In genomic region chr10:31975157-31975765, GRCh38 we compare ENCODE assay signal across 14 cellular contexts.
"Had no signal": no experiment of that assay in that cellular context is flagged by ENCODE, and none has a peak within 500 bp of the region (broad histone marks: within the 10 kb centered on the region; RNA-seq: fewer than 3 reads in every experiment).

No MANE protein-coding gene starts in this region.

- H3K4me3 Mint-ChIP-seq: activated CD4-positive, alpha-beta memory T cell treated with anti-CD3 and anti-CD28 coated beads for 36 hours had no signal

- H3K27ac Mint-ChIP-seq: activated CD4-positive, alpha-beta memory T cell treated with anti-CD3 and anti-CD28 coated beads for 36 hours had no signal

- H3K4me3 ChIP-seq: adrenal gland, coronary artery, heart left ventricle, thoracic aorta, vagina had no signal

- H3K9me3 Mint-ChIP-seq: activated CD4-positive, alpha-beta memory T cell treated with anti-CD3 and anti-CD28 coated beads for 36 hours; stimulated activated naive CD8-positive, alpha-beta T cell treated with anti-CD3 and anti-CD28 coated beads, Interleukin-15, amount 100 ng/mL, for 72 hours had no signal

- H3K27me3 ChIP-seq: adrenal gland, vagina had no signal

- DNase-seq: activated CD4-positive, alpha-beta memory T cell treated with anti-CD3 and anti-CD28 coated beads for 36 hours; activated CD8-positive, alpha-beta memory T cell treated with anti-CD3 and anti-CD28 coated beads, Interleukin-2, amount 50 U/mL, for 48 hours; activated naive CD4-positive, alpha-beta T cell; central memory CD4-positive, alpha-beta T cell; effector CD4-positive, alpha-beta T cell; heart left ventricle; kidney; stimulated activated CD4-positive, alpha-beta T cell treated with anti-CD3 and anti-CD28 coated beads, Interleukin-15, amount 100 ng/mL, for 24 hours; stimulated activated CD4-positive, alpha-beta T cell treated with anti-CD3 and anti-CD28 coated beads, Interleukin-4, amount 100 ng/mL, for 4 hours; stimulated activated naive CD8-positive, alpha-beta T cell treated with anti-CD3 and anti-CD28 coated beads, Interleukin-15, amount 100 ng/mL, for 72 hours had no signal

- H3K27me3 Mint-ChIP-seq: activated CD4-positive, alpha-beta memory T cell treated with anti-CD3 and anti-CD28 coated beads for 36 hours; stimulated activated naive CD8-positive, alpha-beta T cell treated with anti-CD3 and anti-CD28 coated beads, Interleukin-15, amount 100 ng/mL, for 72 hours had no signal

- ATAC-seq: heart left ventricle; stimulated activated naive CD8-positive, alpha-beta T cell treated with anti-CD3 and anti-CD28 coated beads, Interleukin-15, amount 100 ng/mL, for 72 hours had no signal

- H3K4me1 ChIP-seq: vagina had no signal

- H3K27ac ChIP-seq: adrenal gland, coronary artery, heart left ventricle, thoracic aorta, vagina had no signal

- H3K36me3 Mint-ChIP-seq: activated CD4-positive, alpha-beta memory T cell treated with anti-CD3 and anti-CD28 coated beads for 36 hours had no signal

- H3K36me3 ChIP-seq: adrenal gland, heart left ventricle, thoracic aorta, vagina had no signal

- H3K9me3 ChIP-seq: adrenal gland, heart left ventricle, thoracic aorta, vagina had no signal
